In genomic region chr19:51107406-51108065, GRCh38 we compare ENCODE assay signal across 8 cellular contexts. TPM values are rescaled to one million over a fixed set of nuclear protein-coding genes. Genes with fewer than 3 reads are reported as not detected.
DNase-seq lines count a peak whose midpoint lies in the region; ATAC-seq and TF ChIP-seq lines count a peak whose summit lies in the region.

No MANE protein-coding gene starts in this region.

- peak overlapping the region; percentile 94 for H3K4me2 ChIP-seq in H9 (ENCODE audit: insufficient read depth, insufficient read length, low read length)

- no peak overlapping the region for H3K14ac ChIP-seq in H9 (ENCODE audit: insufficient read depth, low read length)

- no peak overlapping the region for H3K9ac ChIP-seq in H9 (ENCODE audit: extremely low read depth, insufficient read length, low read length)

- no CpG with 5 or more reads among the region's 18 CpGs for WGBS in H9 (ENCODE audit: extremely low coverage, insufficient read length, low lambda C conversion rate)
- 16 to 19% methylated on average over 18 of the region's 18 CpGs for WGBS in sigmoid colon, 2 donors

- H3K36me3 ChIP-seq in WERI-Rb-1 (peaks cover 5% of the 10 kb centered on the region), sigmoid colon (peaks cover 0 to 17% (median 11%) of the 10 kb centered on the region in 4 donors)

- H4K20me1 ChIP-seq in H9 (ENCODE audit: control insufficient read depth, insufficient read depth, insufficient read length): no peaks in the 10 kb centered on the region

- H2BK5ac ChIP-seq in H9 (ENCODE audit: insufficient read length, low read length): no peak overlapping the region

- peaks cover 0 to 12% (median 6%) of the 10 kb centered on the region in 3 experiments; a peak in 4 of 7 replicates for H3K36me3 Mint-ChIP-seq in H9 (ENCODE audit: insufficient read depth in 1 of 3, low read depth in 3 of 3)

- H3K9me3 ChIP-seq in H9 (ENCODE audit: control insufficient read depth, low read depth, low read length) (no peaks in the 10 kb centered on the region), WERI-Rb-1 (ENCODE audit: severe bottlenecking) (no peaks in the 10 kb centered on the region), sigmoid colon (no peaks in the 10 kb centered on the region)

- no peak for TF ChIP-seq EP300 in sigmoid colon (IDR thresholded peaks at IDR 0.05)

- H3K56ac ChIP-seq in H9 (ENCODE audit: insufficient read length, low read depth, low read length): no peak overlapping the region

- no peak for TF ChIP-seq POLR2A in sigmoid colon (IDR thresholded peaks at IDR 0.05)

- H3K4ac ChIP-seq in H9 (ENCODE audit: low read depth, low read length): no peak overlapping the region

- DNase-seq in AG08396 (ENCODE audit: low spot score): peak; percentile 39
- DNase-seq in H9: peak; percentile 45
- no peak for DNase-seq in WERI-Rb-1
- DNase-seq in foreskin keratinocyte: no peak
- no peak for DNase-seq in sigmoid colon
- no peak for DNase-seq in GM20000 (ENCODE audit: low spot score)

- peaks cover 12% of the 10 kb centered on the region for H3K27me3 Mint-ChIP-seq in H9 (ENCODE audit: low read depth)

- no peak overlapping the region for H4K5ac ChIP-seq in H9 (ENCODE audit: insufficient read length, low read depth, low read length)

- intact Hi-C loops in sigmoid colon (cut with DNase I): loop anchor here (2.0 to 5.0 kb wide), 2 partner anchors 465 to 487 kb away; partner anchors contain the start of gene ZNF175

- no peak overlapping the region for H2BK12ac ChIP-seq in H9 (ENCODE audit: insufficient read length, low read depth, low read length)

- no peak overlapping the region for H4K91ac ChIP-seq in H9 (ENCODE audit: insufficient read length, low read depth, low read length)

- H3T11ph ChIP-seq in H9 (ENCODE audit: low read length): no peak overlapping the region

- H3K27ac ChIP-seq in H9 (ENCODE audit: insufficient read length, low read depth, low read length) (no peak overlapping the region), WERI-Rb-1 (peak overlapping the region; percentile 70), foreskin keratinocyte (peak overlapping the region; percentile 13), sigmoid colon (peak overlapping the region; percentile 66 to 76 (median 71))

- H3K27me3 ChIP-seq in H9 (ENCODE audit: insufficient read depth, low read length) (no peaks in the 10 kb centered on the region), WERI-Rb-1 (ENCODE audit: insufficient read depth, low read depth, severe bottlenecking) (peaks cover 18% of the 10 kb centered on the region), foreskin keratinocyte (no peaks in the 10 kb centered on the region), sigmoid colon (no peaks in the 10 kb centered on the region)

- H2BK120ac ChIP-seq in H9 (ENCODE audit: low read depth, low read length, poor library complexity, severe bottlenecking): no peak overlapping the region

- peak; percentile 1 for ATAC-seq in foreskin keratinocyte
- ATAC-seq in GM19395 (IDR thresholded peaks at IDR 0.05; ENCODE audit: unreplicated experiment): no peak
- no peak for ATAC-seq in HG02938 (IDR thresholded peaks at IDR 0.05; ENCODE audit: unreplicated experiment)

- H3K79me1 ChIP-seq in H9 (ENCODE audit: insufficient read depth, low read depth, low read length, poor library complexity, severe bottlenecking): no peaks in the 10 kb centered on the region

- no peaks in the 10 kb centered on the region; a peak in 1 of 5 replicates for H3K9me3 Mint-ChIP-seq in H9

- H3K79me2 ChIP-seq in H9 (ENCODE audit: insufficient read depth, low read length): no peaks in the 10 kb centered on the region

- peaks cover 6% of the 10 kb centered on the region for H3K23me2 ChIP-seq in H9 (ENCODE audit: insufficient read length, low read depth, low read length, poor library complexity, severe bottlenecking)

- no peak overlapping the region for H2AK5ac ChIP-seq in H9 (ENCODE audit: insufficient read length, low read length)

- H2BK15ac ChIP-seq in H9 (ENCODE audit: low read depth, low read length): no peak overlapping the region

- H3K4me1 ChIP-seq in H9 (ENCODE audit: insufficient read depth, low read length) (peaks cover 3% of the 10 kb centered on the region; the same call in 1 of the 2 replicates), foreskin keratinocyte (no peaks in the 10 kb centered on the region), sigmoid colon (peaks cover 0 to 18% (median 15%) of the 10 kb centered on the region in 4 donors)

- TF ChIP-seq CTCF in H9 (conservative IDR thresholded peaks at IDR 0.05) (no peak), WERI-Rb-1 (IDR thresholded peaks at IDR 0.05; ENCODE audit: low read depth, low read length) (0 out of 2 replicates have a peak, but pooled peaks have one; percentile 4), foreskin keratinocyte (conservative IDR thresholded peaks at IDR 0.05) (no peak), sigmoid colon (IDR thresholded peaks at IDR 0.05) (no peak), GM20000 (IDR thresholded peaks at IDR 0.05; ENCODE audit: extremely low read depth, missing control alignments) (no peak)

- H3K4me3 ChIP-seq in WERI-Rb-1 (ENCODE audit: low read depth, low read length) (peak overlapping the region; percentile 56), sigmoid colon (peak overlapping the region; percentile 55 to 83 (median 70))

- no peak overlapping the region for H3K23ac ChIP-seq in H9 (ENCODE audit: insufficient read length, low read depth, low read length)

- peak overlapping the region in 1 of 3 experiments; percentile 96; a peak in 2 of 7 replicates for H3K27ac Mint-ChIP-seq in H9

- no peak overlapping the region for H2AFZ ChIP-seq in H9 (ENCODE audit: low read length)

- H4K8ac ChIP-seq in H9 (replicated peaks; ENCODE audit: insufficient read length, low read depth, low read length): no peak overlapping the region

- peak overlapping the region; percentile 97 to 98 for H3K4me3 Mint-ChIP-seq in H9

- no peak overlapping the region for H3K18ac ChIP-seq in H9 (ENCODE audit: insufficient read length, low read depth, low read length)

- no peak overlapping the region for H2BK20ac ChIP-seq in H9 (ENCODE audit: low read depth, low read length, poor library complexity, severe bottlenecking)

- H3K4me1 Mint-ChIP-seq in H9: peaks cover 8 to 9% of the 10 kb centered on the region in 2 experiments

RNA-seq across cellular contexts. Expression of gene CTU1, which starts 0.7 kb away (rescaled TPM):
- total RNA-seq in H9 (2021) (8.0 and 8.8 TPM in 2 replicates), foreskin keratinocyte (4.9 and 5.0 TPM in 2 replicates), sigmoid colon (1 to 10 TPM; 5.7 to 9.0 (median 7.3) TPM)
- polyA plus RNA-seq in foreskin keratinocyte (5.3 and 5.4 TPM in 2 replicates), sigmoid colon (1 to 10 TPM in 1 of 3 donors, under 1 TPM in 2; 0.60 to 2.4 (median 0.92) TPM)

RNA-seq across cellular contexts. Expression of gene SIGLEC9, which starts 17.2 kb away (rescaled TPM):
- total RNA-seq in H9 (2021) (not detected in 2 replicates), foreskin keratinocyte (not detected in 2 replicates), sigmoid colon (1 to 10 TPM; 2.5 to 9.5 (median 7.0) TPM)
- polyA plus RNA-seq in foreskin keratinocyte (not detected in 2 replicates), sigmoid colon (1 to 10 TPM; 2.4 to 8.8 (median 2.9) TPM)

RNA-seq across cellular contexts. Expression of gene KLK14, which starts 24.8 kb away (rescaled TPM):
- total RNA-seq in H9 (2021): 0.26 and 0.46 TPM in 2 replicates
- not detected in 2 replicates for total RNA-seq in foreskin keratinocyte
- polyA plus RNA-seq in foreskin keratinocyte: 0.10 and 0.19 TPM in 2 replicates
- total RNA-seq in sigmoid colon: not detected
- polyA plus RNA-seq in sigmoid colon: under 1 TPM in 1 of 3 donors, not detected in 2; 0.51 TPM

RNA-seq across cellular contexts. Expression of gene SIGLEC7, which starts 34.6 kb away (rescaled TPM):
- not detected in 2 replicates for total RNA-seq in H9 (2021)
- not detected in 2 replicates for total RNA-seq in foreskin keratinocyte
- not detected in 2 replicates for polyA plus RNA-seq in foreskin keratinocyte
- total RNA-seq in sigmoid colon: 1 to 10 TPM; 1.1 to 3.0 (median 1.9) TPM
- polyA plus RNA-seq in sigmoid colon: 1 to 10 TPM; 1.8 to 8.3 (median 3.1) TPM

RNA-seq across cellular contexts. Expression of gene KLK13, which starts 42.6 kb away (rescaled TPM):
- 3.0 and 4.2 TPM in 2 replicates for total RNA-seq in H9 (2021)
- total RNA-seq in foreskin keratinocyte: 0.14 and 0.39 TPM in 2 replicates
- 0.12 and 0.36 TPM in 2 replicates for polyA plus RNA-seq in foreskin keratinocyte
- total RNA-seq in sigmoid colon: not detected
- under 1 TPM in 2 of 3 donors, not detected in 1; 0.58 to 0.60 TPM for polyA plus RNA-seq in sigmoid colon

Comparison
In these comparisons a context has a peak if more than half of its experiments do, and no peak if none do; other contexts are left out.
1. DNase-seq: peak in AG08396 (single experiment) and H9 (single experiment); none in WERI-Rb-1 (single experiment), foreskin keratinocyte (0 of 2), sigmoid colon (single experiment) and GM20000 (single experiment).